Comparison of ENCODE assay signal across 8 cellular contexts in genomic region chr21:41953249-41953830, GRCh38. TPM values are rescaled to one million over a fixed set of nuclear protein-coding genes. Genes with fewer than 3 reads are reported as not detected.
DNase-seq lines count a peak whose midpoint lies in the region; ATAC-seq and TF ChIP-seq lines count a peak whose summit lies in the region.

No MANE protein-coding gene starts in this region.

- H3K4me3 ChIP-seq in BJ (ENCODE audit: low read depth, low read length) (peak overlapping the region; percentile 63), gastroesophageal sphincter (peak overlapping the region; percentile 50 to 89)

- H3K36me3 Mint-ChIP-seq in T-helper 17 cell (ENCODE audit: low read depth) (peaks cover 3% of the 10 kb centered on the region), progenitor cell of endocrine pancreas (ENCODE audit: insufficient read depth) (peaks cover 3% of the 10 kb centered on the region)

- peak overlapping the region; percentile 64 for H3K4me3 Mint-ChIP-seq in T-helper 17 cell
- peak overlapping the region; percentile 73 for H3K4me3 Mint-ChIP-seq in progenitor cell of endocrine pancreas (ENCODE audit: low read depth)

- no peaks in the 10 kb centered on the region for H3K9me3 Mint-ChIP-seq in progenitor cell of endocrine pancreas (ENCODE audit: low read depth)

- H3K27me3 ChIP-seq in BJ (ENCODE audit: control insufficient read depth, insufficient read depth, low read length) (no peaks in the 10 kb centered on the region), gastroesophageal sphincter (no peaks in the 10 kb centered on the region)

- no peak for TF ChIP-seq EP300 in gastroesophageal sphincter (IDR thresholded peaks at IDR 0.05)

- H3K9me3 ChIP-seq in T-helper 17 cell (ENCODE audit: control insufficient read depth, low read length, poor library complexity, severe bottlenecking), result no peaks in the 10 kb centered on the region
- H3K9me3 ChIP-seq in gastroesophageal sphincter, result no peaks in the 10 kb centered on the region

- H3K27me3 Mint-ChIP-seq in T-helper 17 cell (peaks cover 31% of the 10 kb centered on the region), progenitor cell of endocrine pancreas (peaks cover 28% of the 10 kb centered on the region)

- H3K27ac ChIP-seq in gastroesophageal sphincter, result peak overlapping the region in 3 of 4 donors; percentile 79 to 85 (median 83)

- ATAC-seq in T-helper 17 cell, result peak; percentile 30
- peak; percentile 48 for ATAC-seq in gastroesophageal sphincter
- no peak for ATAC-seq in GM21717 (IDR thresholded peaks at IDR 0.05; ENCODE audit: unreplicated experiment)

- H3K36me3 ChIP-seq in BJ (ENCODE audit: control insufficient read depth, insufficient read depth, low read length) (peaks cover 1% of the 10 kb centered on the region; the same call in 1 of the 2 replicates), gastroesophageal sphincter (peaks cover 0 to 2% of the 10 kb centered on the region in 2 donors)

- TF ChIP-seq POLR2A in gastroesophageal sphincter (IDR thresholded peaks at IDR 0.05), result peak in 1 of 2 donors; percentile 13

- peaks cover 0 to 61% (median 24%) of the 10 kb centered on the region in 3 donors for H3K4me1 ChIP-seq in gastroesophageal sphincter

- DNase-seq in BJ (ENCODE audit: low read depth), result no peak
- peak; percentile 79 for DNase-seq in GM20000 (ENCODE audit: low spot score)
- no peak for DNase-seq in T-helper 17 cell
- no peak for DNase-seq in progenitor cell of endocrine pancreas (ENCODE audit: low spot score, unreplicated experiment)
- DNase-seq in SKM-1 (lab: John Stamatoyannopoulos, UW; ENCODE audit: unreplicated experiment), result no peak
- no peak for DNase-seq in T-helper 1 cell

- peaks cover 16% of the 10 kb centered on the region for H3K4me1 Mint-ChIP-seq in T-helper 17 cell
- H3K4me1 Mint-ChIP-seq in progenitor cell of endocrine pancreas (ENCODE audit: low read depth), result peaks cover 10% of the 10 kb centered on the region

- no peak for TF ChIP-seq CTCF in BJ (IDR thresholded peaks at IDR 0.05; ENCODE audit: insufficient read depth, low read depth, low read length)
- no peak for TF ChIP-seq CTCF in GM20000 (IDR thresholded peaks at IDR 0.05; ENCODE audit: extremely low read depth, missing control alignments)
- TF ChIP-seq CTCF in gastroesophageal sphincter (IDR thresholded peaks at IDR 0.05), result no peak
- no peak for TF ChIP-seq CTCF in progenitor cell of endocrine pancreas (IDR thresholded peaks at IDR 0.05; ENCODE audit: unreplicated experiment)

- CTCF ChIA-PET in BJ (lab: Yijun Ruan, JAX), result interaction anchor here (0.6 to 1.3 kb wide), 2 partner anchors 10 to 33 kb away, joined by 3 read pairs; no protein-coding TSS in a partner anchor

- 20% methylated on average over 1 of the region's 67 CpGs; no CpG with 5 or more reads in 1 of the 2 donors for WGBS in gastroesophageal sphincter (ENCODE audit: low coverage in 1 of 2), 2 donors

- POLR2A ChIA-PET in BJ (lab: Charles Lee), result no interaction called here

- H3K27ac Mint-ChIP-seq in T-helper 17 cell (no peak overlapping the region), progenitor cell of endocrine pancreas (no peak overlapping the region)

RNA-seq across cellular contexts. Expression of gene C2CD2, which starts 0.5 kb away (rescaled TPM):
- polyA plus RNA-seq in BJ (2011; rRNA removed), result 18.1 and 21.9 TPM in 2 replicates
- polyA minus RNA-seq in BJ (2011; rRNA and poly(A)+ RNA removed), result 28.9 and 47.7 TPM in 2 replicates
- 1 to 10 TPM; 3.7 to 6.0 TPM for total RNA-seq in T-helper 17 cell
- total RNA-seq in gastroesophageal sphincter, result 10 to 100 TPM; 15.6 to 38.9 (median 18.7) TPM
- total RNA-seq in progenitor cell of endocrine pancreas, result 24.8 and 26.3 TPM in 2 replicates

RNA-seq across cellular contexts. Expression of gene ZBTB21, which starts 56.8 kb away (rescaled TPM):
- polyA plus RNA-seq in BJ (2011; rRNA removed), result 8.1 and 10.7 TPM in 2 replicates
- polyA minus RNA-seq in BJ (2011; rRNA and poly(A)+ RNA removed), result 14.8 and 15.0 TPM in 2 replicates
- 100 to 1,000 TPM; 110 to 118 TPM for total RNA-seq in T-helper 17 cell
- 10 to 100 TPM in 2 of 4 donors, 1 to 10 TPM in 2; 6.6 to 14.1 (median 9.4) TPM for total RNA-seq in gastroesophageal sphincter
- 15.7 and 18.6 TPM in 2 replicates for total RNA-seq in progenitor cell of endocrine pancreas
